16 cellular contexts compared by ENCODE assay signal in the genomic region with DNA sequence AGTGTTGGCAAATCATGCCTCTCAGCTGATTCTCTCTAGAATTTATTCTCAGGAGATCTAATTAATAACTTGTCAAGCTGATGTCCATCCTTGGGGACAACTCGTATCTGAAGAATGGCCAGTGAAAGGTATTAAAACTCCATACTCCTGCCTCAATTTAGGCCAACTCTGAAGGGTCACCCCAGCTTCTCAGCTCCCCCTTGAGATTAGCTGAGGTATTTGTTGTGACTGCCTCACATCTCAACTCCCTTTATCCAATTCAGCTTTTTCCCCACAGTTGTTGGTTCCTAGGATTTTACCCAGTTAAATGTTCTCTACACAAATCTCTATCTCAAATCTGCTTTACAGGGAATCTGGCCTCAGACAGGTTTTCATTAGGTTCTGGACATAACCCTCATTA.
A peak's percentile ranks its signal among the peaks of the same experiment; 100 is the strongest.
DNase-seq lines count a peak whose midpoint lies in the region; ATAC-seq and TF ChIP-seq lines count a peak whose summit lies in the region.
"Had no signal": no experiment of that assay in that cellular context is flagged by ENCODE, and none has a peak within 500 bp of the region (broad histone marks: within the 10 kb centered on the region; RNA-seq: fewer than 3 reads in every experiment).

No MANE protein-coding gene starts in this region.

- peak; percentile 4 for DNase-seq in H7
- DNase-seq in choroid plexus epithelial cell (ENCODE audit: low read depth) = no peak
- peak; percentile 19 for DNase-seq in iPS-NIHi11 (ENCODE audit: low spot score)
- no peak for DNase-seq in NK-92 treated with Interleukin-12 subunit alpha and Interleukin-12 subunit beta, amount 100 ng/mL, for 24 hours (lab: John Stamatoyannopoulos, UW)
- no peak for DNase-seq in stimulated activated CD8-positive, alpha-beta memory T cell treated with anti-CD3 and anti-CD28 coated beads, Interleukin-4, amount 100 ng/mL, for 48 hours
- no peak for DNase-seq in activated naive CD4-positive, alpha-beta T cell treated with anti-CD3 and anti-CD28 coated beads, Interleukin-2, amount 10 ng/mL, durations not matched to agents 7 days and 5 days
- DNase-seq: 8988T; CD8-positive, alpha-beta T cell; DMS 273 treated with DMSO at 0.1 percent for 48 hours; DMS53; DND-41; EL; IMR-90 had no signal

- H3K27me3 ChIP-seq in H7 (ENCODE audit: control insufficient read depth, insufficient read depth, low read length) = no peaks in the 10 kb centered on the region
- H3K27me3 ChIP-seq: BLaER1 had no signal

- no peak overlapping the region for H3K4me3 ChIP-seq in H7 (ENCODE audit: insufficient read depth, low read depth, low read length)
- H3K4me3 ChIP-seq in choroid plexus epithelial cell (ENCODE audit: low read depth, low read length) = no peak overlapping the region
- H3K4me3 ChIP-seq: BLaER1, GM12878 had no signal

- no peak overlapping the region for H3K4me3 Mint-ChIP-seq in activated naive CD4-positive, alpha-beta T cell treated with anti-CD3 and anti-CD28 coated beads, Interleukin-2, amount 10 ng/mL, durations not matched to agents 7 days and 5 days
- H3K4me3 Mint-ChIP-seq: CD8-positive, alpha-beta T cell had no signal

- no peaks in the 10 kb centered on the region for H3K4me1 Mint-ChIP-seq in activated naive CD4-positive, alpha-beta T cell treated with anti-CD3 and anti-CD28 coated beads, Interleukin-2, amount 10 ng/mL, durations not matched to agents 7 days and 5 days

- H3K27me3 Mint-ChIP-seq in activated naive CD4-positive, alpha-beta T cell treated with anti-CD3 and anti-CD28 coated beads, Interleukin-2, amount 10 ng/mL, durations not matched to agents 7 days and 5 days = no peaks in the 10 kb centered on the region

- TF ChIP-seq CTCF in choroid plexus epithelial cell (conservative IDR thresholded peaks at IDR 0.05; ENCODE audit: low read depth, low read length) = peak; percentile 27

- no peaks in the 10 kb centered on the region for H3K36me3 Mint-ChIP-seq in activated naive CD4-positive, alpha-beta T cell treated with anti-CD3 and anti-CD28 coated beads, Interleukin-2, amount 10 ng/mL, durations not matched to agents 7 days and 5 days
- H3K36me3 Mint-ChIP-seq: CD8-positive, alpha-beta T cell had no signal

- H3K9me3 Mint-ChIP-seq in activated naive CD4-positive, alpha-beta T cell treated with anti-CD3 and anti-CD28 coated beads, Interleukin-2, amount 10 ng/mL, durations not matched to agents 7 days and 5 days = peaks cover 11% of the 10 kb centered on the region

- no peaks in the 10 kb centered on the region for H3K36me3 ChIP-seq in H7 (replicated peaks; ENCODE audit: control insufficient read depth, insufficient read depth, low read length)
- H3K36me3 ChIP-seq: BLaER1 had no signal

- no peak overlapping the region for H3K27ac Mint-ChIP-seq in activated naive CD4-positive, alpha-beta T cell treated with anti-CD3 and anti-CD28 coated beads, Interleukin-2, amount 10 ng/mL, durations not matched to agents 7 days and 5 days
- H3K27ac Mint-ChIP-seq: CD8-positive, alpha-beta T cell had no signal

- no peak for ATAC-seq in GM21619 (IDR thresholded peaks at IDR 0.05; ENCODE audit: unreplicated experiment)
- ATAC-seq: CD8-positive, alpha-beta T cell; GM12878 had no signal

- CTCF ChIA-PET in activated naive CD4-positive, alpha-beta T cell treated with anti-CD3 and anti-CD28 coated beads, Interleukin-2, amount 10 ng/mL, durations not matched to agents 7 days and 5 days (lab: Charles Lee) = no interaction called here

Comparison
In these comparisons a context has a peak if more than half of its experiments do, and no peak if none do; other contexts are left out.
1. DNase-seq: peak in H7 (single experiment) and iPS-NIHi11 (single experiment); none in choroid plexus epithelial cell (single experiment), NK-92 treated with Interleukin-12 subunit alpha and Interleukin-12 subunit beta, amount 100 ng/mL, for 24 hours (single experiment), stimulated activated CD8-positive, alpha-beta memory T cell treated with anti-CD3 and anti-CD28 coated beads, Interleukin-4, amount 100 ng/mL, for 48 hours (single experiment) and activated naive CD4-positive, alpha-beta T cell treated with anti-CD3 and anti-CD28 coated beads, Interleukin-2, amount 10 ng/mL, durations not matched to agents 7 days and 5 days (single experiment).